Comparison of ENCODE assay signal across 20 cellular contexts in the genomic region with DNA sequence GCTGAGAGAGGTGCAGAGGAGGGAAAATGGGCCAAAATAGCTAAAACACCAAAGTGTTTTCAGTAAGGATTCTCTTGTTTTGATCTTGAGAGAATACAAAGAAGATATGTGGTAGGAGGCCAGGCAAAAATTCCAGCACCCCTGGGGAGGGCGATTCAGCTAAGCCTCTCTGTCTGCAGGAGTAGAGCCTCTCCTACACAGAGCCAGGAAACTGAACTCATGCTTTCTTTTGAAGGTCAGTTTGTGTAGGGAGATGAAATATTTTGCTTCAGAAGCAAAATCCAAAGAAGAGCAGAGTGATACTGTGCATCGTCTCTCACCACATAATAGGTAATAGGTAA.
A peak's percentile ranks its signal among the peaks of the same experiment; 100 is the strongest.
DNase-seq lines count a peak whose midpoint lies in the region; ATAC-seq and TF ChIP-seq lines count a peak whose summit lies in the region.
"Had no signal": no experiment of that assay in that cellular context is flagged by ENCODE, and none has a peak within 500 bp of the region (broad histone marks: within the 10 kb centered on the region; RNA-seq: fewer than 3 reads in every experiment).

No MANE protein-coding gene starts in this region.

- H3K9me2 ChIP-seq in GM23338 (ENCODE audit: insufficient read depth) (no peaks in the 10 kb centered on the region), hepatocyte (replicated peaks; ENCODE audit: insufficient read depth) (no peaks in the 10 kb centered on the region)

- H3K9ac ChIP-seq in HUES64 (ENCODE audit: low read depth, low read length), result 0 out of 2 replicates have a peak overlapping the region, but pooled peaks have one; percentile 10
- H3K9ac ChIP-seq in neuronal stem cell (ENCODE audit: low read depth, low read length, poor library complexity), result no peak overlapping the region

- no peak overlapping the region for H3K4ac ChIP-seq in neuronal stem cell (ENCODE audit: low read length)

- no peak overlapping the region for H2BK120ac ChIP-seq in neuronal stem cell (ENCODE audit: low read depth, low read length)

- H3K27me3 ChIP-seq in GM23338 (ENCODE audit: insufficient read depth) (no peaks in the 10 kb centered on the region), HUES64 (ENCODE audit: insufficient read depth, low read length) (no peaks in the 10 kb centered on the region), hepatocyte (no peaks in the 10 kb centered on the region), neuronal stem cell (ENCODE audit: control insufficient read depth in 3 of 3, insufficient read depth in 3 of 3, low read depth in 1 of 3, low read length in 3 of 3) (no peaks in the 10 kb centered on the region)
- H3K27me3 ChIP-seq: foreskin keratinocyte, neutrophil, tibial nerve had no signal

- peak overlapping the region; percentile 56 for H3K18ac ChIP-seq in neuronal stem cell (ENCODE audit: low read length)

- peaks cover 2% of the 10 kb centered on the region for H3K27me3 Mint-ChIP-seq in GM23338 (ENCODE audit: insufficient read depth, low read depth, poor library complexity)
- peaks cover 7 to 18% of the 10 kb centered on the region in 2 donors for H3K27me3 Mint-ChIP-seq in natural killer cell treated with Interleukin-12 subunit alpha and Interleukin-12 subunit beta and Interleukin-15 and Interleukin-18, amount 100 ng/mL, for 72 hours
- H3K27me3 Mint-ChIP-seq: stimulated activated naive CD8-positive, alpha-beta T cell treated with anti-CD3 and anti-CD28 coated beads, Interleukin-15, Interleukin-2, amounts not matched to agents 100 ng/mL and 50 ng/mL, for 24 hours had no signal

- H3K79me1 ChIP-seq in neuronal stem cell (ENCODE audit: low read depth, low read length), result no peaks in the 10 kb centered on the region

- peak overlapping the region; percentile 84 for H3K27ac ChIP-seq in GM23338 (ENCODE audit: low read depth)
- peak overlapping the region; percentile 92 for H3K27ac ChIP-seq in HUES64 (ENCODE audit: low read depth, low read length)
- H3K27ac ChIP-seq in hepatocyte, result peak overlapping the region; percentile 54
- no peak overlapping the region for H3K27ac ChIP-seq in neuronal stem cell (replicated peaks; ENCODE audit: low read length)
- H3K27ac ChIP-seq: epithelial cell of prostate, foreskin keratinocyte, neutrophil, tibial nerve had no signal

- no peaks in the 10 kb centered on the region for H3K36me3 Mint-ChIP-seq in GM23338 (ENCODE audit: low read depth)
- H3K36me3 Mint-ChIP-seq in natural killer cell treated with Interleukin-12 subunit alpha and Interleukin-12 subunit beta and Interleukin-15 and Interleukin-18, amount 100 ng/mL, for 72 hours, result no peaks in the 10 kb centered on the region
- H3K36me3 Mint-ChIP-seq: CD8-positive, alpha-beta memory T cell had no signal

- peak; percentile 74 for DNase-seq in GM23338 (ENCODE audit: low spot score)
- no peak for DNase-seq in hepatocyte (ENCODE audit: low spot score)
- DNase-seq in neuronal stem cell (ENCODE audit: low spot score), result no peak
- no peak for DNase-seq in natural killer cell treated with Interleukin-12 subunit alpha and Interleukin-12 subunit beta and Interleukin-15 and Interleukin-18, amount 100 ng/mL, for 72 hours (ENCODE audit: low spot score)
- DNase-seq in inferior parietal cortex (ENCODE audit: extremely low spot score), result no peak
- DNase-seq: activated effector memory CD4-positive, alpha-beta T cell treated with anti-CD3 and anti-CD28 coated beads, Interleukin-2, amount 50 U/mL, for 16 hours; CD8-positive, alpha-beta memory T cell; DMS53; foreskin keratinocyte; GOT3; left colon; NCI-H2107; stimulated activated CD4-positive, alpha-beta T cell treated with anti-CD3 and anti-CD28 coated beads, Interleukin-2, amount 100 ng/mL, for 48 hours had no signal

- H3K79me2 ChIP-seq in GM23338 (replicated peaks; ENCODE audit: insufficient read depth) (no peaks in the 10 kb centered on the region), hepatocyte (no peaks in the 10 kb centered on the region)

- H4K8ac ChIP-seq in neuronal stem cell (ENCODE audit: low read depth, low read length), result no peak overlapping the region

- H3K27ac Mint-ChIP-seq in GM23338, result peak overlapping the region; percentile 25; the same call in 1 of the 2 replicates
- H3K27ac Mint-ChIP-seq in natural killer cell treated with Interleukin-12 subunit alpha and Interleukin-12 subunit beta and Interleukin-15 and Interleukin-18, amount 100 ng/mL, for 72 hours, result no peak overlapping the region
- H3K27ac Mint-ChIP-seq: stimulated activated naive CD8-positive, alpha-beta T cell treated with anti-CD3 and anti-CD28 coated beads, Interleukin-15, Interleukin-2, amounts not matched to agents 100 ng/mL and 50 ng/mL, for 24 hours had no signal

- TF ChIP-seq CTCF in GM23338 (conservative IDR thresholded peaks at IDR 0.05; ENCODE audit: low read depth in 2 of 2) (no peak), hepatocyte (IDR thresholded peaks at IDR 0.05; ENCODE audit: poor library complexity) (no peak)

- peak; percentile 84 for ATAC-seq in GM23338
- ATAC-seq in natural killer cell treated with Interleukin-12 subunit alpha and Interleukin-12 subunit beta and Interleukin-15 and Interleukin-18, amount 100 ng/mL, for 72 hours, result no peak
- no peak for ATAC-seq in HG03139 (IDR thresholded peaks at IDR 0.05; ENCODE audit: unreplicated experiment)
- ATAC-seq: foreskin keratinocyte, Right ventricle myocardium inferior had no signal

- H3F3A ChIP-seq in GM23338 (replicated peaks; ENCODE audit: low read depth), result no peaks in the 10 kb centered on the region

- H3K9me3 ChIP-seq in HUES64 (ENCODE audit: insufficient read depth, low read depth, low read length) (no peaks in the 10 kb centered on the region), hepatocyte (ENCODE audit: low read depth) (no peaks in the 10 kb centered on the region), neuronal stem cell (replicated peaks in 1 of 2; ENCODE audit: control insufficient read depth in 2 of 2, insufficient read depth in 1 of 2, low read depth in 1 of 2, low read length in 2 of 2) (no peaks in the 10 kb centered on the region)
- H3K9me3 ChIP-seq: neutrophil, tibial nerve had no signal

- H2BK12ac ChIP-seq in neuronal stem cell (ENCODE audit: low read length), result no peak overlapping the region

- no peaks in the 10 kb centered on the region for H4K20me1 ChIP-seq in GM23338 (replicated peaks; ENCODE audit: insufficient read depth)
- H4K20me1 ChIP-seq in hepatocyte (ENCODE audit: insufficient read depth, poor library complexity, severe bottlenecking), result no peaks in the 10 kb centered on the region

- H2AFZ ChIP-seq in GM23338 (no peak overlapping the region), hepatocyte (peak overlapping the region; percentile 2), neuronal stem cell (ENCODE audit: low read length) (no peak overlapping the region)

- H2AK5ac ChIP-seq in neuronal stem cell (ENCODE audit: low read depth, low read length), result no peak overlapping the region

- H3K4me3 Mint-ChIP-seq in GM23338, result peak overlapping the region; percentile 26; the same call in 1 of the 3 replicates
- H3K4me3 Mint-ChIP-seq in natural killer cell treated with Interleukin-12 subunit alpha and Interleukin-12 subunit beta and Interleukin-15 and Interleukin-18, amount 100 ng/mL, for 72 hours, result no peak overlapping the region
- H3K4me3 Mint-ChIP-seq: CD8-positive, alpha-beta memory T cell; stimulated activated naive CD8-positive, alpha-beta T cell treated with anti-CD3 and anti-CD28 coated beads, Interleukin-15, Interleukin-2, amounts not matched to agents 100 ng/mL and 50 ng/mL, for 24 hours had no signal

- no peak overlapping the region for H4K91ac ChIP-seq in neuronal stem cell (ENCODE audit: low read depth, low read length, poor library complexity)

- no peak overlapping the region for H3K14ac ChIP-seq in neuronal stem cell (ENCODE audit: low read length)

- no peaks in the 10 kb centered on the region for H3K9me3 Mint-ChIP-seq in GM23338
- H3K9me3 Mint-ChIP-seq in natural killer cell treated with Interleukin-12 subunit alpha and Interleukin-12 subunit beta and Interleukin-15 and Interleukin-18, amount 100 ng/mL, for 72 hours, result no peaks in the 10 kb centered on the region
- H3K9me3 Mint-ChIP-seq: CD8-positive, alpha-beta memory T cell; stimulated activated naive CD8-positive, alpha-beta T cell treated with anti-CD3 and anti-CD28 coated beads, Interleukin-15, Interleukin-2, amounts not matched to agents 100 ng/mL and 50 ng/mL, for 24 hours had no signal

- H3K4me1 Mint-ChIP-seq in GM23338, result peaks cover 26% of the 10 kb centered on the region
- H3K4me1 Mint-ChIP-seq in natural killer cell treated with Interleukin-12 subunit alpha and Interleukin-12 subunit beta and Interleukin-15 and Interleukin-18, amount 100 ng/mL, for 72 hours (ENCODE audit: low read depth in 2 of 2), result peaks cover 0 to 2% of the 10 kb centered on the region in 2 donors

- H2BK5ac ChIP-seq in neuronal stem cell (ENCODE audit: low read length), result no peak overlapping the region

- no peak overlapping the region for H2BK15ac ChIP-seq in neuronal stem cell (ENCODE audit: low read length)

- H3K4me2 ChIP-seq in GM23338, result peak overlapping the region; percentile 65
- H3K4me2 ChIP-seq in hepatocyte, result peak overlapping the region; percentile 8
- no peak overlapping the region for H3K4me2 ChIP-seq in neuronal stem cell (ENCODE audit: insufficient read depth, low read length, poor library complexity, severe bottlenecking)

- WGBS in HUES64, result 46% methylated on average over 2 of the region's 2 CpGs
- 62% methylated on average over 2 of the region's 2 CpGs for WGBS in hepatocyte (ENCODE audit: low lambda C conversion rate, missing lambda C conversion rate)
- no CpG with 5 or more reads among the region's 2 CpGs for WGBS in neuronal stem cell (ENCODE audit: extremely low coverage in 2 of 2, insufficient read length in 2 of 2, insufficient replicate concordance in 1 of 2), 2 donors

- peaks cover 26% of the 10 kb centered on the region for H3K4me1 ChIP-seq in GM23338 (ENCODE audit: insufficient read depth)
- H3K4me1 ChIP-seq in HUES64 (ENCODE audit: insufficient read depth, low read length), result peaks cover 30% of the 10 kb centered on the region
- H3K4me1 ChIP-seq in hepatocyte (ENCODE audit: insufficient read depth), result peaks cover 15% of the 10 kb centered on the region
- H3K4me1 ChIP-seq in neuronal stem cell (ENCODE audit: control insufficient read depth in 2 of 2, insufficient read depth in 1 of 2, low read depth in 1 of 2, low read length in 2 of 2), result peaks cover 0 to 14% of the 10 kb centered on the region in 2 donors
- H3K4me1 ChIP-seq: foreskin keratinocyte had no signal

- H3K23ac ChIP-seq in neuronal stem cell (ENCODE audit: low read depth, low read length, poor library complexity), result no peak overlapping the region

- peak overlapping the region; percentile 19; the same call in 1 of the 2 replicates for H3K4me3 ChIP-seq in GM23338
- no peak overlapping the region for H3K4me3 ChIP-seq in HUES64 (ENCODE audit: low read length)
- H3K4me3 ChIP-seq in hepatocyte, result no peak overlapping the region
- H3K4me3 ChIP-seq in neuronal stem cell (ENCODE audit: low read length in 2 of 2), result no peak overlapping the region
- H3K4me3 ChIP-seq: tibial nerve had no signal

- no peaks in the 10 kb centered on the region for H3K36me3 ChIP-seq in GM23338 (ENCODE audit: insufficient read depth)
- no peaks in the 10 kb centered on the region for H3K36me3 ChIP-seq in HUES64 (ENCODE audit: insufficient read depth, low read length)
- H3K36me3 ChIP-seq in hepatocyte (replicated peaks; ENCODE audit: insufficient read depth, low read depth), result no peaks in the 10 kb centered on the region
- no peaks in the 10 kb centered on the region for H3K36me3 ChIP-seq in neuronal stem cell (replicated peaks in 1 of 2; ENCODE audit: control insufficient read depth in 2 of 2, insufficient read depth in 2 of 2, low read length in 2 of 2)
- H3K36me3 ChIP-seq: neutrophil, tibial nerve had no signal
